In genomic region chr3:25655659-25656058, GRCh38 we compare ENCODE assay signal across 25 cellular contexts. TPM values are rescaled to one million over a fixed set of nuclear protein-coding genes. Genes with fewer than 3 reads are reported as not detected.
DNase-seq lines count a peak whose midpoint lies in the region; ATAC-seq, FAIRE-seq and TF ChIP-seq lines count a peak whose summit lies in the region.
"Had no signal": no experiment of that assay in that cellular context is flagged by ENCODE, and none has a peak within 500 bp of the region (broad histone marks: within the 10 kb centered on the region; RNA-seq: fewer than 3 reads in every experiment).

No MANE protein-coding gene starts in this region.

- H3K36me3 ChIP-seq in BLaER1: peaks cover 64% of the 10 kb centered on the region
- H3K36me3 ChIP-seq: ascending aorta, gastroesophageal sphincter, prostate gland had no signal

- no peak for TF ChIP-seq CTCF in CD4-positive, alpha-beta T cell (IDR thresholded peaks at IDR 0.05)
- TF ChIP-seq CTCF in foreskin fibroblast (IDR thresholded peaks at IDR 0.05; ENCODE audit: low read depth, low read length): no peak

- CTCF ChIA-PET in CD4-positive, alpha-beta T cell (lab: Charles Lee): no interaction called here
- CTCF ChIA-PET in T-cell (lab: Charles Lee): no interaction called here

- H3K9ac ChIP-seq in BLaER1: peak overlapping the region; percentile 85

- no peaks in the 10 kb centered on the region for H3K27me3 Mint-ChIP-seq in CD4-positive, alpha-beta T cell
- no peaks in the 10 kb centered on the region for H3K27me3 Mint-ChIP-seq in T-cell
- H3K27me3 Mint-ChIP-seq: stimulated activated naive B cell treated with anti-CD40 and anti-IgM and Interleukin-4, amounts not matched to agents 10 μg/mL and 1 μg/mL and 100 μg/mL, for 72 hours had no signal

- peak overlapping the region; percentile 100 for H3K27ac ChIP-seq in BLaER1
- no peak overlapping the region for H3K27ac ChIP-seq in CD4-positive, alpha-beta T cell (ENCODE audit: low read depth, low read length)
- H3K27ac ChIP-seq: ascending aorta, gastroesophageal sphincter, prostate gland, RWPE1 had no signal

- POLR2A ChIA-PET in CD4-positive, alpha-beta T cell (lab: Charles Lee): no interaction called here
- POLR2A ChIA-PET in T-cell (lab: Charles Lee): no interaction called here

- DNase-seq in CD4-positive, alpha-beta T cell: no peak
- DNase-seq in T-cell (no peak), ureter (ENCODE audit: low spot score) (no peak), DMS53 treated with DMSO at 0.1 percent for 48 hours (lab: John Stamatoyannopoulos, UW; ENCODE audit: unreplicated experiment) (no peak), foreskin fibroblast (no peak)
- DNase-seq: activated CD4-positive, alpha-beta T cell treated with anti-CD3 and anti-CD28 coated beads for 1 hour; activated naive CD4-positive, alpha-beta T cell treated with anti-CD3 and anti-CD28 coated beads for 36 hours; DMS53; GDM1; H9; hypothalamus; NCI-H1048; NCI-H2029; NCI-H748 treated with DMSO at 0.1 percent for 48 hours; stimulated activated CD4-positive, alpha-beta T cell treated with anti-CD3 and anti-CD28 coated beads, Interleukin-12 subunit alpha, Interleukin-12 subunit beta, amount 100 ng/mL, for 4 hours; stimulated activated CD4-positive, alpha-beta T cell treated with anti-CD3 and anti-CD28 coated beads, Interleukin-4, amount 100 ng/mL, for 1 hour; stimulated activated naive B cell treated with anti-CD40 and anti-IgM and Interleukin-4, amounts not matched to agents 10 μg/mL and 1 μg/mL and 100 μg/mL, for 72 hours had no signal

- H3K36me3 Mint-ChIP-seq in CD4-positive, alpha-beta T cell (ENCODE audit: low read depth): peaks cover 35% of the 10 kb centered on the region
- H3K36me3 Mint-ChIP-seq in T-cell: peaks cover 10% of the 10 kb centered on the region

- FAIRE-seq in endometrium (lab: Jason Lieb, UNC): peak; percentile 29
- FAIRE-seq: urothelium cell line had no signal

- H3K27ac Mint-ChIP-seq in CD4-positive, alpha-beta T cell: peak overlapping the region; percentile 43
- H3K27ac Mint-ChIP-seq in T-cell: no peak overlapping the region
- H3K27ac Mint-ChIP-seq: activated naive CD4-positive, alpha-beta T cell treated with anti-CD3 and anti-CD28 coated beads for 36 hours; H9; stimulated activated naive B cell treated with anti-CD40 and anti-IgM and Interleukin-4, amounts not matched to agents 10 μg/mL and 1 μg/mL and 100 μg/mL, for 72 hours had no signal

- H3K9me3 Mint-ChIP-seq in CD4-positive, alpha-beta T cell: peaks cover 3% of the 10 kb centered on the region
- H3K9me3 Mint-ChIP-seq in T-cell: peaks cover 0 to 7% (median 0%) of the 10 kb centered on the region in 3 donors

- H3K4me2 ChIP-seq in BLaER1: peak overlapping the region; percentile 91

- no peaks in the 10 kb centered on the region for H3K9me3 ChIP-seq in BLaER1
- no peaks in the 10 kb centered on the region for H3K9me3 ChIP-seq in CD4-positive, alpha-beta T cell (ENCODE audit: control insufficient read depth, low read length)
- H3K9me3 ChIP-seq: ascending aorta, gastroesophageal sphincter, prostate gland had no signal

- peak overlapping the region; percentile 86 for H3K4me3 ChIP-seq in BLaER1
- no peak overlapping the region for H3K4me3 ChIP-seq in foreskin fibroblast (ENCODE audit: low read depth in 1 of 2, low read length in 2 of 2)
- H3K4me3 ChIP-seq: ascending aorta, gastroesophageal sphincter, prostate gland had no signal

- intact Hi-C loops in CD4-positive, alpha-beta T cell (cut with DNase I, micrococcal nuclease): no loop called here

- peaks cover 48% of the 10 kb centered on the region for H3K4me1 ChIP-seq in BLaER1
- H3K4me1 ChIP-seq: prostate gland had no signal

- no peaks in the 10 kb centered on the region for H3K27me3 ChIP-seq in BLaER1
- no peaks in the 10 kb centered on the region for H3K27me3 ChIP-seq in CD4-positive, alpha-beta T cell (ENCODE audit: control insufficient read depth, insufficient read depth, low read length)
- H3K27me3 ChIP-seq: ascending aorta, gastroesophageal sphincter had no signal

- H3K4me3 Mint-ChIP-seq in CD4-positive, alpha-beta T cell: peak overlapping the region; percentile 52
- H3K4me3 Mint-ChIP-seq in T-cell: peak overlapping the region in 2 of 3 donors; percentile 18 to 22
- H3K4me3 Mint-ChIP-seq: activated naive CD4-positive, alpha-beta T cell treated with anti-CD3 and anti-CD28 coated beads for 36 hours; H9; stimulated activated naive B cell treated with anti-CD40 and anti-IgM and Interleukin-4, amounts not matched to agents 10 μg/mL and 1 μg/mL and 100 μg/mL, for 72 hours had no signal

- peak; percentile 48 for ATAC-seq in CD4-positive, alpha-beta T cell (ENCODE audit: poor library complexity)
- peak in 1 of 4 experiments; percentile 60 for ATAC-seq in T-cell (replicated peaks in 1 of 4)
- ATAC-seq: gastroesophageal sphincter; sciatic nerve; stimulated activated naive B cell treated with anti-CD40 and anti-IgM and Interleukin-4, amounts not matched to agents 10 μg/mL and 1 μg/mL and 100 μg/mL, for 72 hours had no signal

- H4K20me1 ChIP-seq in BLaER1: peaks cover 92% of the 10 kb centered on the region

- peaks cover 80% of the 10 kb centered on the region for H3K4me1 Mint-ChIP-seq in CD4-positive, alpha-beta T cell (ENCODE audit: low read depth)
- peaks cover 82 to 88% (median 84%) of the 10 kb centered on the region in 3 donors for H3K4me1 Mint-ChIP-seq in T-cell

RNA-seq across cellular contexts. Expression of gene TOP2B, which starts 9.0 kb away (rescaled TPM):
- 10 to 100 TPM; 79.7 to 80.4 TPM for total RNA-seq in CD4-positive, alpha-beta T cell
- total RNA-seq in T-cell: 100 to 1,000 TPM; 121 to 138 (median 130) TPM
- 192 TPM for total RNA-seq in ureter
